8 cellular contexts compared by ENCODE assay signal in the genomic region with DNA sequence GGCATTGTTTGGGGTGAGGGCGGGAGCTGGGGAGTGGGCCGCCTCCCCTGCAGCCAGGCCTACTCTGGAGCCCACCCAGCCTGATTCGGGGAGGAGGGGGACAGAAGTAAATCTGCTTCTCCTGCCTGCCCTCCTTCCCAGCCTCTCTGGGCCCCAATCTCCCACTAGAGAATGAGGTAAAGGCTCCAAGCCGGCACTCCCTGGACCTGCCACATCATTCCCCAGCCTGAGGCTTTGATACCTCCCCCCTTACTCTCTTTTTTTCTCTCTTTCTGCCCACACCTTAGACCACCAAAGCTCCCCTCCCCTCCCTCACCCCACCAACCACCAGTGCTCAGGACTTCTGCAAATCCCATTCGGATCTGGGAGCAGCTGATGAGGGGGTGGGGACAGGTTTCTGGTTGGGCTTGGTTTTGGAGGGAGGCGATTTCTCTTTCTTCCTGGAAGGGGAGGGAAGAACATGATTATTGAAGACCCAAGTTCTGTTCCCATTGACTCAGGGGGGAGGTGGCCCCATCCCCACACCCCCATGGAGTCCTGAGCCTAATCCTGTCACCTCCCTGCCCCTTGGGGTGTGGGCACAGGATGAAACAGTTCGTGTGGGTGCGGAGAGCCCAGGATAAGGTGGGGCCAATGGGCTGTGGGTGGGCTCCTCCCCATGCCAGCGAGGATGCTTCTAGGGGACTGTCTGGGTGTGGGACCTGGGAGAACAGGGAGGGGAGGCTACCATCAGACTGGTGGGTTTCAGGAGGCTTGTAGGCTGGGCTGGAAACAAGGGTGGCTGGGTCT. TPM values are rescaled to one million over a fixed set of nuclear protein-coding genes. Genes with fewer than 3 reads are reported as not detected.
A peak's percentile ranks its signal among the peaks of the same experiment; 100 is the strongest.
DNase-seq lines count a peak whose midpoint lies in the region; ATAC-seq and TF ChIP-seq lines count a peak whose summit lies in the region.

No MANE protein-coding gene starts in this region.

- BruUV-seq in HCT116 (replicated peaks; lab: Mats Ljungman, UMichigan), result no TSS peak

- H2AFZ ChIP-seq in HCT116 (ENCODE audit: low read depth, low read length, poor library complexity, severe bottlenecking), result no peak overlapping the region
- H2AFZ ChIP-seq in SU-DHL-6 (ENCODE audit: low read depth, low read length, severe bottlenecking), result no peak overlapping the region
- H2AFZ ChIP-seq in neuron (ENCODE audit: low read depth, low read length), result no peak overlapping the region

- ATAC-seq in HCT116 (peak; percentile 13; the same call in 1 of the 2 replicates), left lobe of liver (no peak), GM21529 (IDR thresholded peaks at IDR 0.05; ENCODE audit: unreplicated experiment) (no peak)

- intact Hi-C loops in HCT116 (cut with micrococcal nuclease), result loop anchor here (10.0 kb wide), 1 partner anchor 227 kb away; a partner anchor contains a TSS

- peaks cover 19 to 56% of the 10 kb centered on the region in 2 experiments for H3K4me1 ChIP-seq in HCT116 (ENCODE audit: control insufficient read depth in 1 of 2, insufficient read depth in 2 of 2, low read length in 2 of 2)
- H3K4me1 ChIP-seq in neuron (ENCODE audit: insufficient read depth, low read length), result peaks cover 51% of the 10 kb centered on the region

- no peaks in the 10 kb centered on the region for H3K27me3 ChIP-seq in HCT116 (ENCODE audit: insufficient read depth, low read length)
- H3K27me3 ChIP-seq in SU-DHL-6 (ENCODE audit: low read length), result no peaks in the 10 kb centered on the region
- H3K27me3 ChIP-seq in neuron (ENCODE audit: insufficient read depth, low read length), result no peaks in the 10 kb centered on the region

- H3K27ac ChIP-seq in HCT116 (ENCODE audit: low read depth, low read length) (peak overlapping the region; percentile 97), SU-DHL-6 (ENCODE audit: low read depth, low read length) (peak overlapping the region; percentile 57)

- CTCF ChIA-PET in HCT116 (lab: Charles Lee), result no interaction called here

- peaks cover 4% of the 10 kb centered on the region; the same call in 1 of the 2 replicates for H3F3A ChIP-seq in SU-DHL-6 (ENCODE audit: insufficient read depth)

- TF ChIP-seq POLR2A in HCT116 (IDR thresholded peaks at IDR 0.05; ENCODE audit: borderline replicate concordance, extremely low read depth, insufficient read depth, insufficient read length), result no peak

- POLR2A ChIA-PET in HCT116 (lab: Charles Lee), result interaction anchor here (0.8 kb wide), 1 partner anchor 11 kb away, joined by 3 read pairs; no protein-coding TSS in a partner anchor

- peak overlapping the region; percentile 84 to 88 for H3K4me3 ChIP-seq in HCT116 (replicated peaks in 1 of 2; ENCODE audit: low read depth in 1 of 2, low read length in 2 of 2)
- H3K4me3 ChIP-seq in SU-DHL-6 (ENCODE audit: insufficient read depth, low read length, poor library complexity, severe bottlenecking), result peak overlapping the region; percentile 92
- peak overlapping the region; percentile 93 for H3K4me3 ChIP-seq in epithelial cell of esophagus (ENCODE audit: low read length)
- peak overlapping the region; percentile 90 for H3K4me3 ChIP-seq in neuron (ENCODE audit: low read length)

- H3K36me3 ChIP-seq in HCT116 (ENCODE audit: control insufficient read depth in 1 of 2, insufficient read depth in 2 of 2, low read length in 2 of 2) (0 out of 4 replicates have a peak, but pooled peaks cover 0 to 4% of the 10 kb centered on the region in 2 experiments), SU-DHL-6 (ENCODE audit: low read length) (no peaks in the 10 kb centered on the region), neuron (ENCODE audit: insufficient read depth, low read length) (peaks cover 11% of the 10 kb centered on the region)

- no peak for TF ChIP-seq RAD21 in HCT116 (IDR thresholded peaks at IDR 0.05; ENCODE audit: low read depth)

- RAD21 ChIA-PET in HCT116 (lab: Charles Lee; ENCODE audit: low non-redundant PET in 1 of 2, low total read pairs in 2 of 2, uncharacterized antibody in 2 of 2, unreplicated experiment in 2 of 2), result interaction anchor here in 1 of 2 experiments (0.6 kb wide), 1 partner anchor 33 kb away, joined by 4 read pairs; no protein-coding TSS in a partner anchor

- peaks cover 62% of the 10 kb centered on the region for H3K79me2 ChIP-seq in HCT116 (ENCODE audit: insufficient read depth, low read length)
- H3K79me2 ChIP-seq in SU-DHL-6 (ENCODE audit: insufficient read depth, low read length), result peaks cover 57% of the 10 kb centered on the region

- DNase-seq in HCT116 (ENCODE audit: low read depth, low spot score) (no peak), epithelial cell of esophagus (ENCODE audit: low read depth) (no peak), left lobe of liver (ENCODE audit: low spot score) (no peak), HK-2 (ENCODE audit: unreplicated experiment) (no peak)
- DNase-seq in stimulated activated CD4-positive, alpha-beta T cell treated with anti-CD3 and anti-CD28 coated beads, Interleukin-2, amount 100 ng/mL, for 48 hours, result no peak

- H3K9ac ChIP-seq in HCT116 (ENCODE audit: low read length), result peak overlapping the region; percentile 97
- H3K9ac ChIP-seq in SU-DHL-6 (ENCODE audit: low read length), result peak overlapping the region; percentile 91

- TF ChIP-seq CTCF in HCT116 (IDR thresholded peaks at IDR 0.05 in 2 of 3, conservative IDR thresholded peaks at IDR 0.05 in 1 of 3; ENCODE audit: borderline replicate concordance in 1 of 3, insufficient read depth in 1 of 3, low read depth in 2 of 3, low read length in 2 of 3) (no peak), SU-DHL-6 (IDR thresholded peaks at IDR 0.05; ENCODE audit: insufficient read depth, low read length, poor library complexity, severe bottlenecking) (no peak), epithelial cell of esophagus (IDR thresholded peaks at IDR 0.05; ENCODE audit: insufficient read depth, low read depth, low read length, missing control alignments) (no peak)

- H4K20me1 ChIP-seq in HCT116 (ENCODE audit: insufficient read depth) (no peaks in the 10 kb centered on the region), SU-DHL-6 (ENCODE audit: low read depth, low read length) (no peaks in the 10 kb centered on the region)

- H3K9me3 ChIP-seq in HCT116 (ENCODE audit: control insufficient read depth in 1 of 2, insufficient read depth in 1 of 2, low read depth in 1 of 2, low read length in 2 of 2) (no peaks in the 10 kb centered on the region), SU-DHL-6 (ENCODE audit: insufficient read depth, low read length) (no peaks in the 10 kb centered on the region), neuron (ENCODE audit: low read length) (no peaks in the 10 kb centered on the region)

- H3K9me2 ChIP-seq in HCT116 (ENCODE audit: insufficient read depth) (no peaks in the 10 kb centered on the region), SU-DHL-6 (replicated peaks; ENCODE audit: insufficient read depth, low read length) (no peaks in the 10 kb centered on the region)

- H3K4me2 ChIP-seq in HCT116 (ENCODE audit: low read length) (peak overlapping the region; percentile 94), SU-DHL-6 (ENCODE audit: low read depth, low read length, poor library complexity, severe bottlenecking) (peak overlapping the region; percentile 77)

TF ChIP-seq in HCT116, 20 proteins besides CTCF, POLR2A, EP300 and RAD21 (continues in another document):
- TF ChIP-seq, protein P1, sequence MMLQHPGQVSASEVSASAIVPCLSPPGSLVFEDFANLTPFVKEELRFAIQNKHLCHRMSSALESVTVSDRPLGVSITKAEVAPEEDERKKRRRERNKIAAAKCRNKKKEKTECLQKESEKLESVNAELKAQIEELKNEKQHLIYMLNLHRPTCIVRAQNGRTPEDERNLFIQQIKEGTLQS (IDR thresholded peaks at IDR 0.05), result no peak
- no peak for TF ChIP-seq TCF7L2 (IDR thresholded peaks at IDR 0.05; ENCODE audit: borderline replicate concordance, extremely low read depth, insufficient read depth, insufficient read length)
- no peak for TF ChIP-seq CBX3 (IDR thresholded peaks at IDR 0.05; ENCODE audit: low read depth)
- no peak for TF ChIP-seq ZFX (IDR thresholded peaks at IDR 0.05)
- TF ChIP-seq, protein P2, sequence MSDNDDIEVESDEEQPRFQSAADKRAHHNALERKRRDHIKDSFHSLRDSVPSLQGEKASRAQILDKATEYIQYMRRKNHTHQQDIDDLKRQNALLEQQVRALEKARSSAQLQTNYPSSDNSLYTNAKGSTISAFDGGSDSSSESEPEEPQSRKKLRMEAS (IDR thresholded peaks at IDR 0.05), result no peak
- TF ChIP-seq, protein P3, sequence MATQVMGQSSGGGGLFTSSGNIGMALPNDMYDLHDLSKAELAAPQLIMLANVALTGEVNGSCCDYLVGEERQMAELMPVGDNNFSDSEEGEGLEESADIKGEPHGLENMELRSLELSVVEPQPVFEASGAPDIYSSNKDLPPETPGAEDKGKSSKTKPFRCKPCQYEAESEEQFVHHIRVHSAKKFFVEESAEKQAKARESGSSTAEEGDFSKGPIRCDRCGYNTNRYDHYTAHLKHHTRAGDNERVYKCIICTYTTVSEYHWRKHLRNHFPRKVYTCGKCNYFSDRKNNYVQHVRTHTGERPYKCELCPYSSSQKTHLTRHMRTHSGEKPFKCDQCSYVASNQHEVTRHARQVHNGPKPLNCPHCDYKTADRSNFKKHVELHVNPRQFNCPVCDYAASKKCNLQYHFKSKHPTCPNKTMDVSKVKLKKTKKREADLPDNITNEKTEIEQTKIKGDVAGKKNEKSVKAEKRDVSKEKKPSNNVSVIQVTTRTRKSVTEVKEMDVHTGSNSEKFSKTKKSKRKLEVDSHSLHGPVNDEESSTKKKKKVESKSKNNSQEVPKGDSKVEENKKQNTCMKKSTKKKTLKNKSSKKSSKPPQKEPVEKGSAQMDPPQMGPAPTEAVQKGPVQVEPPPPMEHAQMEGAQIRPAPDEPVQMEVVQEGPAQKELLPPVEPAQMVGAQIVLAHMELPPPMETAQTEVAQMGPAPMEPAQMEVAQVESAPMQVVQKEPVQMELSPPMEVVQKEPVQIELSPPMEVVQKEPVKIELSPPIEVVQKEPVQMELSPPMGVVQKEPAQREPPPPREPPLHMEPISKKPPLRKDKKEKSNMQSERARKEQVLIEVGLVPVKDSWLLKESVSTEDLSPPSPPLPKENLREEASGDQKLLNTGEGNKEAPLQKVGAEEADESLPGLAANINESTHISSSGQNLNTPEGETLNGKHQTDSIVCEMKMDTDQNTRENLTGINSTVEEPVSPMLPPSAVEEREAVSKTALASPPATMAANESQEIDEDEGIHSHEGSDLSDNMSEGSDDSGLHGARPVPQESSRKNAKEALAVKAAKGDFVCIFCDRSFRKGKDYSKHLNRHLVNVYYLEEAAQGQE (IDR thresholded peaks at IDR 0.05; ENCODE audit: low read depth), result no peak
- TF ChIP-seq ELF1 (IDR thresholded peaks at IDR 0.05; ENCODE audit: borderline replicate concordance, low read depth), result no peak
- TF ChIP-seq EGR1 (IDR thresholded peaks at IDR 0.05; ENCODE audit: low read depth), result no peak
- TF ChIP-seq YY1 (IDR thresholded peaks at IDR 0.05; ENCODE audit: extremely low read depth, insufficient replicate concordance, low read depth, low read length), result no peak
- no peak for TF ChIP-seq FOSL1 (IDR thresholded peaks at IDR 0.05; ENCODE audit: low read depth)

RNA-seq across cellular contexts. Expression of a gene that starts 1.3 kb away (rescaled TPM):
- total RNA-seq in HCT116 (2021; ENCODE audit: unreplicated experiment) (71.8 TPM), left lobe of liver (13.3 TPM)
- polyA plus RNA-seq in HCT116 (2012), result 36.3 and 43.4 TPM in 2 replicates

RNA-seq across cellular contexts. Expression of a gene that starts 8.0 kb away (rescaled TPM):
- total RNA-seq in HCT116 (2021; ENCODE audit: unreplicated experiment) (64.6 TPM), left lobe of liver (24.8 TPM)
- 66.4 and 70.0 TPM in 2 replicates for polyA plus RNA-seq in HCT116 (2012)

RNA-seq across cellular contexts. Expression of a gene that starts 32.3 kb away (rescaled TPM):
- total RNA-seq in HCT116 (2021; ENCODE audit: unreplicated experiment), result 0.05 TPM
- 0.01 TPM in 1 of 2 replicates, not detected in the other for polyA plus RNA-seq in HCT116 (2012)
- total RNA-seq in left lobe of liver, result 0.50 TPM
